Comparison of ENCODE assay signal across 19 cellular contexts in genomic region chr3:128266453-128266852, GRCh38.
A peak's percentile ranks its signal among the peaks of the same experiment; 100 is the strongest.
DNase-seq lines count a peak whose midpoint lies in the region; ATAC-seq and TF ChIP-seq lines count a peak whose summit lies in the region.
"Had no signal": no experiment of that assay in that cellular context is flagged by ENCODE, and none has a peak within 500 bp of the region (broad histone marks: within the 10 kb centered on the region; RNA-seq: fewer than 3 reads in every experiment).

No MANE protein-coding gene starts in this region.

- H3K4me1 ChIP-seq in thyroid gland: peaks cover 10 to 16% of the 10 kb centered on the region in 2 donors
- H3K4me1 ChIP-seq: gastrocnemius medialis, neural progenitor cell had no signal

- H3K4me3 ChIP-seq in coronary artery (no peak overlapping the region), thyroid gland (replicated peaks in 1 of 3) (no peak overlapping the region)
- H3K4me3 ChIP-seq: gastrocnemius medialis, mucosa of descending colon, neural progenitor cell had no signal

- intact Hi-C loops in left cardiac atrium (cut with DNase I) (no loop called here), cardiac septum (cut with DNase I) (no loop called here), thyroid gland (cut with DNase I) (no loop called here)

- 6 to 29% methylated on average over 1 of the region's 1 CpG for WGBS in thyroid gland, 2 donors

- TF ChIP-seq CTCF in coronary artery (IDR thresholded peaks at IDR 0.05) (no peak), thyroid gland (IDR thresholded peaks at IDR 0.05) (no peak)

- H3K27ac ChIP-seq in coronary artery (no peak overlapping the region), thyroid gland (no peak overlapping the region)
- H3K27ac ChIP-seq: gastrocnemius medialis, neural progenitor cell had no signal

- DNase-seq in left cardiac atrium: peak; percentile 63
- DNase-seq in cardiac septum (ENCODE audit: low spot score): no peak
- DNase-seq in NCI-H1105 (lab: John Stamatoyannopoulos, UW): peak; percentile 14
- DNase-seq in coronary artery (ENCODE audit: low spot score): peak; percentile 35
- DNase-seq in thyroid gland: peak; percentile 31 to 42
- no peak for DNase-seq in effector CD4-positive, alpha-beta T cell
- DNase-seq: activated CD4-positive, alpha-beta T cell treated with anti-CD3 and anti-CD28 coated beads for 36 hours; activated CD8-positive, alpha-beta memory T cell treated with anti-CD3 and anti-CD28 coated beads, Interleukin-2, amount 10 ng/mL, durations not matched to agents 7 days and 5 days; activated naive CD8-positive, alpha-beta T cell treated with anti-CD3 and anti-CD28 coated beads, Interleukin-2, amount 50 U/mL, for 24 hours; gastrocnemius medialis; mucosa of descending colon; NCI-H1436 treated with DMSO at 0.1 percent for 48 hours; NCI-H510A treated with DMSO at 0.1 percent for 48 hours; SHP77; stimulated activated CD8-positive, alpha-beta memory T cell treated with anti-CD3 and anti-CD28 coated beads, Interleukin-4, amount 100 ng/mL, for 48 hours had no signal

- ATAC-seq in left cardiac atrium (peak in 1 of 2 donors; percentile 64), GM21723 (IDR thresholded peaks at IDR 0.05; ENCODE audit: unreplicated experiment) (no peak), GM21825 (IDR thresholded peaks at IDR 0.05; ENCODE audit: unreplicated experiment) (no peak)
- ATAC-seq: activated CD4-positive, alpha-beta T cell treated with anti-CD3 and anti-CD28 coated beads for 36 hours; activated CD8-positive, alpha-beta memory T cell treated with anti-CD3 and anti-CD28 coated beads, Interleukin-2, amount 10 ng/mL, durations not matched to agents 7 days and 5 days; activated naive CD8-positive, alpha-beta T cell treated with anti-CD3 and anti-CD28 coated beads, Interleukin-2, amount 50 U/mL, for 24 hours; gastrocnemius medialis; left lobe of liver; mucosa of descending colon had no signal

- no peaks in the 10 kb centered on the region for H3K27me3 ChIP-seq in thyroid gland
- H3K27me3 ChIP-seq: gastrocnemius medialis, neural progenitor cell had no signal

- TF ChIP-seq POLR2A in thyroid gland (IDR thresholded peaks at IDR 0.05): no peak

- H3K9me3 ChIP-seq in thyroid gland: no peaks in the 10 kb centered on the region
- H3K9me3 ChIP-seq: gastrocnemius medialis, mucosa of descending colon had no signal

- no peaks in the 10 kb centered on the region for H3K36me3 ChIP-seq in thyroid gland
- H3K36me3 ChIP-seq: neural progenitor cell had no signal

Comparison
In these comparisons a context has a peak if more than half of its experiments do, and no peak if none do; other contexts are left out.
1. DNase-seq: peak in left cardiac atrium (single experiment), NCI-H1105 (single experiment), coronary artery (single experiment) and thyroid gland (2 of 2); none in cardiac septum (single experiment) and effector CD4-positive, alpha-beta T cell (single experiment).